7 cellular contexts compared by ENCODE assay signal in the genomic region with DNA sequence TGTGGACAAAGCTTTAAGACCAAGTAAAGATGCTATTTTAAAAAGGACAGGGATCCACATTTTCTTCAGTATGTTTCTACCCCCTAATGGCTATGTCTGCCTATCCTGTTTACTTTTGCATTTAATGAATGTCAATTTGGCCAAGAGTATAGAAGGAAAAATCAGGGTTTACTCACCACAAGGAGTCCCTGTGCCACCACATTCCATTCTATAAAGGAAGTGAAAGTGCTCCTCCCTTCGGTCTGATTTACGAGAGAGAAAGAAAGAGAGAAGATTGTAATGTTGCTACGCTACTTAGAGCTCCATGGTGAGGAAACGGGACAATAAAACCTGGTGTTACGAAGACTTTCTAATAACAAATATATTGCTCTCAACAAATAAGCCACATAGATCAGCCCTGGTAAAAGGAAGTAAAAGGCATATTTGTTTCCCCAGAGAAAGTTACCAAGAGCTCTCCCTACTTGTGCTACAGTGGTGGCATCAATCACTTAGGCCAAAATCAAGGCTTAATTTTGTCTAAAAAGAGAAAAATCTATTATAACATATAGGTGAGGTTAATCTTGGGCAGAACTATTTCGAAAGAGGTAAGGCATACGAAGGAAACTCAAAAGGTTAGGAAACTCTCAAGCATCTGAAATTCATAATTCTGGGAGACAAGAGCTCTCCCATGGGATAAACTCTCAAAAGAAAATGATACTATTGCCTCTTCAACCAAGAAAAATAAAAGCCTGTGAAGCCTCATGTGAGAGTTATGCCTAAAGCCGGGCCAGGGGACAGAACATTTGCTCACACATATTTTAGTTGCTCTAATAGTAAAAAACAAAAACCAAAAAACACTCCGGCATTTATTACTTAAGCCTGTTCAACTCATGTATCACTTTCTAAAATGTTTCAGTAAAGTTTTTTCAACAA. TPM values are rescaled to one million over a fixed set of nuclear protein-coding genes. Genes with fewer than 3 reads are reported as not detected.
DNase-seq lines count a peak whose midpoint lies in the region; ATAC-seq and TF ChIP-seq lines count a peak whose summit lies in the region.

No MANE protein-coding gene starts in this region.

- no peaks in the 10 kb centered on the region for H3K27me3 Mint-ChIP-seq in T-helper 2 cell treated with Interferon-gamma antibody and Interleukin-4, amounts not matched to agents 5 μg/mL and 100 μg/mL, for 36 hours (ENCODE audit: low read depth)

- no peaks in the 10 kb centered on the region for H3K9me3 Mint-ChIP-seq in T-helper 2 cell treated with Interferon-gamma antibody and Interleukin-4, amounts not matched to agents 5 μg/mL and 100 μg/mL, for 36 hours

- peak; percentile 48 for TF ChIP-seq CTCF in fibroblast of the aortic adventitia (IDR thresholded peaks at IDR 0.05; ENCODE audit: insufficient read depth, low read length)
- no peak for TF ChIP-seq CTCF in omental fat pad (IDR thresholded peaks at IDR 0.05)

- H3K27ac Mint-ChIP-seq in T-helper 2 cell treated with Interferon-gamma antibody and Interleukin-4, amounts not matched to agents 5 μg/mL and 100 μg/mL, for 36 hours = no peak overlapping the region

- H3K4me3 Mint-ChIP-seq in T-helper 2 cell treated with Interferon-gamma antibody and Interleukin-4, amounts not matched to agents 5 μg/mL and 100 μg/mL, for 36 hours = no peak overlapping the region

- peaks cover 15% of the 10 kb centered on the region for H3K36me3 Mint-ChIP-seq in T-helper 2 cell treated with Interferon-gamma antibody and Interleukin-4, amounts not matched to agents 5 μg/mL and 100 μg/mL, for 36 hours (ENCODE audit: low read depth)

- peak overlapping the region; percentile 45 for H3K4me3 ChIP-seq in fibroblast of the aortic adventitia (ENCODE audit: low read depth, low read length)

- ATAC-seq in GM18511 (IDR thresholded peaks at IDR 0.05; ENCODE audit: unreplicated experiment) = peak; percentile 65
- peak; percentile 55 for ATAC-seq in HG03095 (IDR thresholded peaks at IDR 0.05; ENCODE audit: unreplicated experiment)
- ATAC-seq in omental fat pad (ENCODE audit: low FRiP score) = peak; percentile 83
- ATAC-seq in HG03139 (IDR thresholded peaks at IDR 0.05; ENCODE audit: unreplicated experiment) = no peak

- DNase-seq in RPMI7951 (ENCODE audit: low read depth) (peak; percentile 76), fibroblast of the aortic adventitia (ENCODE audit: low read depth) (peak; percentile 82), omental fat pad (ENCODE audit: low spot score) (no peak)
- no peak for DNase-seq in T-helper 2 cell treated with Interferon-gamma antibody and Interleukin-4, amounts not matched to agents 5 μg/mL and 100 μg/mL, for 36 hours (ENCODE audit: low spot score)

- H3K4me1 Mint-ChIP-seq in T-helper 2 cell treated with Interferon-gamma antibody and Interleukin-4, amounts not matched to agents 5 μg/mL and 100 μg/mL, for 36 hours (ENCODE audit: low read depth) = peaks cover 16% of the 10 kb centered on the region

RNA-seq across cellular contexts. Expression of a gene that starts 29.5 kb away (rescaled TPM):
- total RNA-seq in RPMI7951 (2014; rRNA removed; shearing (Covaris generic)) = 12.3 and 16.8 TPM in 2 replicates
- total RNA-seq in fibroblast of the aortic adventitia (ENCODE audit: low replicate concordance) = 11.5 and 21.1 TPM in 2 replicates
- total RNA-seq in omental fat pad = 10 to 100 TPM; 21.5 to 31.9 (median 28.6) TPM

Comparison
In these comparisons a context has a peak if more than half of its experiments do, and no peak if none do; other contexts are left out.
1. DNase-seq: peak in RPMI7951 (single experiment) and fibroblast of the aortic adventitia (single experiment); none in omental fat pad (single experiment) and T-helper 2 cell treated with Interferon-gamma antibody and Interleukin-4, amounts not matched to agents 5 μg/mL and 100 μg/mL, for 36 hours (single experiment).